In the genomic region with DNA sequence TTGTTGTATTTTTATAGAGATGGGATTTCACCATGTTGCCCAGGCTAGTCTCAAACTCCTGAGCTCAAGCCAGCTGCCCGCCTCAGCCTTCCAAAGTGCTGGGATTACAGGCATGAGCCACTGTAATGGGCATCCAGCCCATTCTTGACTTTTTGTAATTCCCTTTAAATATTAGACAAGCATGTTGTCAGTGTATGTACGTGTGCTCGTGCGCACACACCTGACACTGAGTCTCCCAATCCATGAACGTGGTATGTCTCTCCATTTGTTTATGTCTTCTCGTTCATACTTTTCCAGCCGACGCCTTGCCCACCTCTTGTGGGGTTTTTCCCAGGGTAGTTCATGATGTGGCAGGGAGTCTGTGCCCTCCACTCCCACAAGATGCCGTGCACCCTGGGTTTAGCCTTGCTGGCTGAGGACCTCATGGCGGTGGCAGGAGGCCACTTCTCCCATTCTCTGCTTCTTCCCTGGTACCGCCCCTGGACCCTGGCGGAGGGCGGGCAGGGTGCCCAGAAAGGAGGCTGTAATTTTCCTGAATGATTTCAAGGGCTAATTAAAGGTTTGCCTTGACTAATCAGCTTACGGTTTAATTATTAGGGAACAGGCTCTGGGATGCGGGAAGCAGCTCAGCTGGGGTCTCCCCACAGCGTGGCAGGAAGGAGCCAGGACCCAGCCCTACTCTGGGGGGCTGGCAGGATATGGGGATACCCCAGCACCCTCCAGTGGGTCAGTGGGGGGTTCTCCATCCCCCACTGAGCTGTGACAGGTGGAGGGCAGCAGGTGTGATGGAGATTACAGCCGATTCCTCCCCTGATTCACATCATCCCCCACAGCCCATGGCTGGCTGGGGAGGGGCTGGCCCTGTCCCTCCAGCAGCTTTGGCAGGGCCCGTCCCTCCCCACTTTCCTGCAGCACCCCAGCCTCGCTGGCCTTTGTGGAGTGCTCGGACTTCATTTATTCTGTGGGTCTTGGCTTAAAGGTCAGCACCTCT, we compare ENCODE assay signal across 18 cellular contexts. TPM values are rescaled to one million over a fixed set of nuclear protein-coding genes. Genes with fewer than 3 reads are reported as not detected.
A peak's percentile ranks its signal among the peaks of the same experiment; 100 is the strongest.
DNase-seq lines count a peak whose midpoint lies in the region; ATAC-seq, FAIRE-seq and TF ChIP-seq lines count a peak whose summit lies in the region.
"Had no signal": no experiment of that assay in that cellular context is flagged by ENCODE, and none has a peak within 500 bp of the region (broad histone marks: within the 10 kb centered on the region; RNA-seq: fewer than 3 reads in every experiment).

No MANE protein-coding gene starts in this region.

- no peaks in the 10 kb centered on the region for H3K36me3 ChIP-seq in astrocyte (ENCODE audit: insufficient read depth, low read length)
- H3K36me3 ChIP-seq in CD8-positive, alpha-beta memory T cell (ENCODE audit: insufficient read depth, low read length), result no peaks in the 10 kb centered on the region
- H3K36me3 ChIP-seq: esophagus squamous epithelium, ovary, tibial artery had no signal

- H3K27me3 Mint-ChIP-seq in astrocyte (ENCODE audit: low read depth, unreplicated experiment) (no peaks in the 10 kb centered on the region), mesothelial cell of epicardium (ENCODE audit: low read depth) (no peaks in the 10 kb centered on the region)
- H3K27me3 Mint-ChIP-seq in CD8-positive, alpha-beta memory T cell, result no peaks in the 10 kb centered on the region
- H3K27me3 Mint-ChIP-seq: activated CD8-positive, alpha-beta memory T cell treated with anti-CD3 and anti-CD28 coated beads, Interleukin-2, amount 10 ng/mL, durations not matched to agents 7 days and 5 days; activated naive CD4-positive, alpha-beta T cell treated with anti-CD3 and anti-CD28 coated beads, Interleukin-2, amount 50 U/mL, for 24 hours had no signal

- no peak overlapping the region for H3K4me3 ChIP-seq in astrocyte (ENCODE audit: insufficient read depth, low read depth, low read length)
- H3K4me3 ChIP-seq in CD8-positive, alpha-beta memory T cell (ENCODE audit: low read length), result no peak overlapping the region
- H3K4me3 ChIP-seq: esophagus squamous epithelium, ovary, SK-N-MC, tibial artery had no signal

- H3K27ac Mint-ChIP-seq in astrocyte (ENCODE audit: unreplicated experiment), result peak overlapping the region; percentile 96
- H3K27ac Mint-ChIP-seq in mesothelial cell of epicardium, result peak overlapping the region; percentile 100
- peak overlapping the region in 1 of 8 donors; percentile 17 for H3K27ac Mint-ChIP-seq in CD8-positive, alpha-beta memory T cell
- H3K27ac Mint-ChIP-seq: activated CD8-positive, alpha-beta memory T cell treated with anti-CD3 and anti-CD28 coated beads, Interleukin-2, amount 10 ng/mL, durations not matched to agents 7 days and 5 days; activated naive CD4-positive, alpha-beta T cell treated with anti-CD3 and anti-CD28 coated beads, Interleukin-2, amount 50 U/mL, for 24 hours had no signal

- H3K79me2 ChIP-seq in astrocyte (ENCODE audit: insufficient read depth, low read length), result peaks cover 94% of the 10 kb centered on the region

- TF ChIP-seq CTCF in astrocyte (IDR thresholded peaks at IDR 0.05; ENCODE audit: insufficient read depth, low read depth, low read length), result no peak
- TF ChIP-seq CTCF in mesothelial cell of epicardium (IDR thresholded peaks at IDR 0.05; ENCODE audit: unreplicated experiment), result no peak

- no peak overlapping the region for H3K4me2 ChIP-seq in astrocyte (ENCODE audit: low read length)
- H3K4me2 ChIP-seq: KMS-11 had no signal

- no peak for ATAC-seq in GM18511 (IDR thresholded peaks at IDR 0.05; ENCODE audit: unreplicated experiment)
- ATAC-seq: activated CD8-positive, alpha-beta memory T cell treated with anti-CD3 and anti-CD28 coated beads, Interleukin-2, amount 10 ng/mL, durations not matched to agents 7 days and 5 days had no signal

- H3K9me3 ChIP-seq in astrocyte (ENCODE audit: insufficient read depth, low read depth, low read length), result no peaks in the 10 kb centered on the region
- H3K9me3 ChIP-seq in CD8-positive, alpha-beta memory T cell (ENCODE audit: low read length), result no peaks in the 10 kb centered on the region
- H3K9me3 ChIP-seq: esophagus squamous epithelium, ovary, tibial artery had no signal

- no peaks in the 10 kb centered on the region for H3K27me3 ChIP-seq in astrocyte (ENCODE audit: insufficient read depth, low read length)
- no peaks in the 10 kb centered on the region for H3K27me3 ChIP-seq in CD8-positive, alpha-beta memory T cell (ENCODE audit: insufficient read depth, low read length, poor library complexity, severe bottlenecking)
- H3K27me3 ChIP-seq: esophagus squamous epithelium, ovary, tibial artery had no signal

- H3K4me3 Mint-ChIP-seq in astrocyte (ENCODE audit: unreplicated experiment) (peak overlapping the region; percentile 50), mesothelial cell of epicardium (no peak overlapping the region)
- no peak overlapping the region for H3K4me3 Mint-ChIP-seq in CD8-positive, alpha-beta memory T cell
- H3K4me3 Mint-ChIP-seq: activated CD8-positive, alpha-beta memory T cell treated with anti-CD3 and anti-CD28 coated beads, Interleukin-2, amount 10 ng/mL, durations not matched to agents 7 days and 5 days; activated naive CD4-positive, alpha-beta T cell treated with anti-CD3 and anti-CD28 coated beads, Interleukin-2, amount 50 U/mL, for 24 hours had no signal

- H4K20me1 ChIP-seq in astrocyte (ENCODE audit: insufficient read depth, low read length), result peaks cover 89% of the 10 kb centered on the region

- no peak overlapping the region for H3K27ac ChIP-seq in astrocyte (ENCODE audit: low read depth, low read length)
- no peak overlapping the region for H3K27ac ChIP-seq in CD8-positive, alpha-beta memory T cell (ENCODE audit: low read depth, low read length)
- H3K27ac ChIP-seq: KMS-11, SK-N-MC, tibial artery had no signal

- no peak overlapping the region for H2AFZ ChIP-seq in astrocyte (ENCODE audit: low read depth, low read length)

- H3K36me3 Mint-ChIP-seq in astrocyte (ENCODE audit: low read depth, unreplicated experiment), result peaks cover 2% of the 10 kb centered on the region
- no peaks in the 10 kb centered on the region for H3K36me3 Mint-ChIP-seq in mesothelial cell of epicardium
- H3K36me3 Mint-ChIP-seq in CD8-positive, alpha-beta memory T cell, result peaks cover 0 to 15% (median 2%) of the 10 kb centered on the region in 3 donors
- H3K36me3 Mint-ChIP-seq: activated CD8-positive, alpha-beta memory T cell treated with anti-CD3 and anti-CD28 coated beads, Interleukin-2, amount 10 ng/mL, durations not matched to agents 7 days and 5 days; activated naive CD4-positive, alpha-beta T cell treated with anti-CD3 and anti-CD28 coated beads, Interleukin-2, amount 50 U/mL, for 24 hours had no signal

- H3K9ac ChIP-seq in astrocyte (ENCODE audit: low read length), result no peak overlapping the region
- H3K9ac ChIP-seq: KMS-11 had no signal

- peaks cover 11% of the 10 kb centered on the region for H3K4me1 ChIP-seq in astrocyte (ENCODE audit: insufficient read depth, low read length)
- H3K4me1 ChIP-seq in CD8-positive, alpha-beta memory T cell (ENCODE audit: insufficient read depth, low read length), result no peaks in the 10 kb centered on the region

- H3K9me3 Mint-ChIP-seq in astrocyte (ENCODE audit: unreplicated experiment) (no peaks in the 10 kb centered on the region), mesothelial cell of epicardium (no peaks in the 10 kb centered on the region)
- no peaks in the 10 kb centered on the region for H3K9me3 Mint-ChIP-seq in CD8-positive, alpha-beta memory T cell
- H3K9me3 Mint-ChIP-seq: activated naive CD4-positive, alpha-beta T cell treated with anti-CD3 and anti-CD28 coated beads, Interleukin-2, amount 50 U/mL, for 24 hours had no signal

- peak; percentile 87 for DNase-seq in COR-L47 (lab: John Stamatoyannopoulos, UW)
- DNase-seq in NCI-H1105 treated with DMSO at 0.1 percent for 48 hours (lab: John Stamatoyannopoulos, UW), result peak; percentile 80
- DNase-seq in astrocyte (ENCODE audit: low read depth), result no peak
- DNase-seq in mesothelial cell of epicardium (ENCODE audit: low spot score in 2 of 2, unreplicated experiment in 2 of 2), result no peak
- no peak for DNase-seq in CD8-positive, alpha-beta memory T cell
- DNase-seq in activated CD4-positive, alpha-beta T cell treated with anti-CD3 and anti-CD28 coated beads, Interleukin-2, amount 50 U/mL, for 1 hour, result no peak
- DNase-seq in globus pallidus (ENCODE audit: low spot score), result no peak
- DNase-seq: activated CD8-positive, alpha-beta memory T cell treated with anti-CD3 and anti-CD28 coated beads, Interleukin-2, amount 10 ng/mL, durations not matched to agents 7 days and 5 days; DMS79; esophagus squamous epithelium; mammary epithelial cell; NCI-H2029; ovary; tibial artery had no signal

- CTCF ChIA-PET in CD8-positive, alpha-beta memory T cell (lab: Charles Lee), result no interaction called here

- POLR2A ChIA-PET in CD8-positive, alpha-beta memory T cell (lab: Charles Lee), result no interaction called here

- H3K4me1 Mint-ChIP-seq in astrocyte (ENCODE audit: low read depth, unreplicated experiment) (peaks cover 40% of the 10 kb centered on the region), mesothelial cell of epicardium (peaks cover 72% of the 10 kb centered on the region)
- H3K4me1 Mint-ChIP-seq in CD8-positive, alpha-beta memory T cell, result peaks cover 19 to 36% (median 19%) of the 10 kb centered on the region in 3 donors
- H3K4me1 Mint-ChIP-seq: activated CD8-positive, alpha-beta memory T cell treated with anti-CD3 and anti-CD28 coated beads, Interleukin-2, amount 10 ng/mL, durations not matched to agents 7 days and 5 days had no signal

- no peak for FAIRE-seq in astrocyte (lab: Jason Lieb, UNC)

RNA-seq across cellular contexts. Expression of gene PAK4, which starts 12.9 kb away (rescaled TPM):
- total RNA-seq in astrocyte (48.0 and 51.1 TPM in 2 replicates), mesothelial cell of epicardium (101 to 103 TPM (median 102 TPM) in 3 replicates)
- 10 to 100 TPM; 21.3 to 21.8 TPM for total RNA-seq in CD8-positive, alpha-beta memory T cell
- 1.8 TPM for polyA plus RNA-seq in CD8-positive, alpha-beta memory T cell

RNA-seq across cellular contexts. Expression of gene ACP7, which starts 54.3 kb away (rescaled TPM):
- total RNA-seq in astrocyte (not detected in 2 replicates), mesothelial cell of epicardium (not detected in 3 replicates)
- total RNA-seq in CD8-positive, alpha-beta memory T cell, result not detected
- polyA plus RNA-seq in CD8-positive, alpha-beta memory T cell, result 0.22 TPM
- total RNA-seq: activated CD8-positive, alpha-beta memory T cell treated with anti-CD3 and anti-CD28 coated beads, Interleukin-2, amount 10 ng/mL, durations not matched to agents 7 days and 5 days; ovary had no signal
- polyA plus RNA-seq: ovary had no signal

RNA-seq across cellular contexts. Expression of gene NCCRP1, which starts 58.2 kb away (rescaled TPM):
- not detected in 2 replicates for total RNA-seq in astrocyte
- 11.7 to 14.8 TPM (median 12.2 TPM) in 3 replicates for total RNA-seq in mesothelial cell of epicardium
- total RNA-seq in CD8-positive, alpha-beta memory T cell, result not detected
- polyA plus RNA-seq in CD8-positive, alpha-beta memory T cell, result not detected
- total RNA-seq: activated CD8-positive, alpha-beta memory T cell treated with anti-CD3 and anti-CD28 coated beads, Interleukin-2, amount 10 ng/mL, durations not matched to agents 7 days and 5 days had no signal

Comparison
In these comparisons a context has a peak if more than half of its experiments do, and no peak if none do; other contexts are left out.
1. DNase-seq: peak in COR-L47 (single experiment) and NCI-H1105 treated with DMSO at 0.1 percent for 48 hours (single experiment); none in astrocyte (single experiment), mesothelial cell of epicardium (0 of 2), CD8-positive, alpha-beta memory T cell (0 of 5), activated CD4-positive, alpha-beta T cell treated with anti-CD3 and anti-CD28 coated beads, Interleukin-2, amount 50 U/mL, for 1 hour (single experiment) and globus pallidus (single experiment).
2. RNA of gene NCCRP1, which starts 58.2 kb away (total RNA-seq): 11.7 to 14.8 TPM in mesothelial cell of epicardium; not detected in astrocyte and not detected in CD8-positive, alpha-beta memory T cell; every median in the first group is over 10 times any median in the second.